In the genomic region with DNA sequence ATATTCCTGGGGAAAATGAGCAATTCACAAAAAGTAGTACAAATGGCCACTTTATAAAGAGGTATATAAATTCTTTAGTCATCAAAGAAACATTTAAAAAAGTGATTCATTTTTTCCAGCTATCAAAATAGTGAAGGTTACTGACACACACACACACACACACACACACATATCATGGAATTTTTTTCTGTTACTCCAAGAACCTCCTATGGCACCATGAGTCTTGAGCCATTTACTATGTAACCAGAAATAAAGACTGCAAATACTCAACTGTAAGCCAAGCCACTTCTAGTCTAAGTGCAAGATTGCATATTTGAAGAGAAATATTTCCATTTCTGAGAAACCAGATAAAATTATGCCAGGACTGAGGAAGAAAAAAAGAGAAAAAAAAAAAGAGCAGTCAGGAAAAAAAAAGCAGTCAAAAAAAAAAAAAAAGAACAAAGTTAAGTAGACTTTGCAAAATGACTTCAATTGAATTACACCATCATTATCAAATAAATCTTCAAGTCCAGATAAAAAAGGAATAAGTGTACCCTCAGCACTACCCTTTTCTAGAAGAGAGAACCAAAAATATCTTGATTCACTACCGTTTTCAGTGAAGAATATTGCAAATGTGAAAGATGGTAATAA, we compare ENCODE assay signal across 2 cellular contexts.
A peak's percentile ranks its signal among the peaks of the same experiment; 100 is the strongest.
TF ChIP-seq lines count a peak whose summit lies in the region.

No MANE protein-coding gene starts in this region.

TF ChIP-seq in HepG2, 621 proteins besides CTCF, POLR2A, EP300 and RAD21:
- 0 out of 2 replicates have a peak, but pooled peaks have one; percentile 32 for TF ChIP-seq ZSCAN30 (CRISPR knock-in tag; IDR thresholded peaks at IDR 0.05)
- TF ChIP-seq MAFF (IDR thresholded peaks at IDR 0.05; ENCODE audit: low read depth, low read length): 0 out of 2 replicates have a peak, but pooled peaks have one; percentile 14
- TF ChIP-seq, protein P1, sequence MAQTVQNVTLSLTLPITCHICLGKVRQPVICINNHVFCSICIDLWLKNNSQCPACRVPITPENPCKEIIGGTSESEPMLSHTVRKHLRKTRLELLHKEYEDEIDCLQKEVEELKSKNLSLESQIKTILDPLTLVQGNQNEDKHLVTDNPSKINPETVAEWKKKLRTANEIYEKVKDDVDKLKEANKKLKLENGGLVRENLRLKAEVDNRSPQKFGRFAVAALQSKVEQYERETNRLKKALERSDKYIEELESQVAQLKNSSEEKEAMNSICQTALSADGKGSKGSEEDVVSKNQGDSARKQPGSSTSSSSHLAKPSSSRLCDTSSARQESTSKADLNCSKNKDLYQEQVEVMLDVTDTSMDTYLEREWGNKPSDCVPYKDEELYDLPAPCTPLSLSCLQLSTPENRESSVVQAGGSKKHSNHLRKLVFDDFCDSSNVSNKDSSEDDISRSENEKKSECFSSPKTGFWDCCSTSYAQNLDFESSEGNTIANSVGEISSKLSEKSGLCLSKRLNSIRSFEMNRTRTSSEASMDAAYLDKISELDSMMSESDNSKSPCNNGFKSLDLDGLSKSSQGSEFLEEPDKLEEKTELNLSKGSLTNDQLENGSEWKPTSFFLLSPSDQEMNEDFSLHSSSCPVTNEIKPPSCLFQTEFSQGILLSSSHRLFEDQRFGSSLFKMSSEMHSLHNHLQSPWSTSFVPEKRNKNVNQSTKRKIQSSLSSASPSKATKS (CRISPR knock-in tag; IDR thresholded peaks at IDR 0.05): 0 out of 2 replicates have a peak, but pooled peaks have one; percentile 34
- TF ChIP-seq, protein P2, sequence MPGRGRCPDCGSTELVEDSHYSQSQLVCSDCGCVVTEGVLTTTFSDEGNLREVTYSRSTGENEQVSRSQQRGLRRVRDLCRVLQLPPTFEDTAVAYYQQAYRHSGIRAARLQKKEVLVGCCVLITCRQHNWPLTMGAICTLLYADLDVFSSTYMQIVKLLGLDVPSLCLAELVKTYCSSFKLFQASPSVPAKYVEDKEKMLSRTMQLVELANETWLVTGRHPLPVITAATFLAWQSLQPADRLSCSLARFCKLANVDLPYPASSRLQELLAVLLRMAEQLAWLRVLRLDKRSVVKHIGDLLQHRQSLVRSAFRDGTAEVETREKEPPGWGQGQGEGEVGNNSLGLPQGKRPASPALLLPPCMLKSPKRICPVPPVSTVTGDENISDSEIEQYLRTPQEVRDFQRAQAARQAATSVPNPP (CRISPR knock-in tag; IDR thresholded peaks at IDR 0.05): no peak
- TF ChIP-seq MAFK (conservative IDR thresholded peaks at IDR 0.05 in 1 of 2, IDR thresholded peaks at IDR 0.05 in 1 of 2; ENCODE audit: low read length in 2 of 2): peak; percentile 15 to 45; a peak in 2 of 4 replicates
- no peak for TF ChIP-seq ZNF572 (CRISPR knock-in tag; IDR thresholded peaks at IDR 0.05)
- TF ChIP-seq ZNF138 (CRISPR knock-in tag; IDR thresholded peaks at IDR 0.05; ENCODE audit: low read depth): no peak

TF ChIP-seq in SK-N-SH treated with all-trans-retinoic acid at 6 μM for 48 hours, 23 proteins besides CTCF, POLR2A, EP300 and RAD21:
- no peak for TF ChIP-seq ZFP30 (CRISPR knock-in tag; IDR thresholded peaks at IDR 0.05)
- TF ChIP-seq CSRNP3 (CRISPR knock-in tag; IDR thresholded peaks at IDR 0.05): no peak
- TF ChIP-seq, protein P3, sequence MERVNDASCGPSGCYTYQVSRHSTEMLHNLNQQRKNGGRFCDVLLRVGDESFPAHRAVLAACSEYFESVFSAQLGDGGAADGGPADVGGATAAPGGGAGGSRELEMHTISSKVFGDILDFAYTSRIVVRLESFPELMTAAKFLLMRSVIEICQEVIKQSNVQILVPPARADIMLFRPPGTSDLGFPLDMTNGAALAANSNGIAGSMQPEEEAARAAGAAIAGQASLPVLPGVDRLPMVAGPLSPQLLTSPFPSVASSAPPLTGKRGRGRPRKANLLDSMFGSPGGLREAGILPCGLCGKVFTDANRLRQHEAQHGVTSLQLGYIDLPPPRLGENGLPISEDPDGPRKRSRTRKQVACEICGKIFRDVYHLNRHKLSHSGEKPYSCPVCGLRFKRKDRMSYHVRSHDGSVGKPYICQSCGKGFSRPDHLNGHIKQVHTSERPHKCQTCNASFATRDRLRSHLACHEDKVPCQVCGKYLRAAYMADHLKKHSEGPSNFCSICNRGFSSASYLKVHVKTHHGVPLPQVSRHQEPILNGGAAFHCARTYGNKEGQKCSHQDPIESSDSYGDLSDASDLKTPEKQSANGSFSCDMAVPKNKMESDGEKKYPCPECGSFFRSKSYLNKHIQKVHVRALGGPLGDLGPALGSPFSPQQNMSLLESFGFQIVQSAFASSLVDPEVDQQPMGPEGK (CRISPR knock-in tag; IDR thresholded peaks at IDR 0.05; ENCODE audit: borderline replicate concordance): no peak
- TF ChIP-seq OSR1 (CRISPR knock-in tag; IDR thresholded peaks at IDR 0.05): no peak
- TF ChIP-seq GLIS3 (CRISPR knock-in tag; IDR thresholded peaks at IDR 0.05): no peak
- TF ChIP-seq RARB (CRISPR knock-in tag; IDR thresholded peaks at IDR 0.05): no peak
- no peak for TF ChIP-seq CSDC2 (CRISPR knock-in tag; IDR thresholded peaks at IDR 0.05)
TF ChIP-seq in SK-N-SH treated with all-trans-retinoic acid at 6 μM for 48 hours: peak in this region for 0.
